In the genomic region with DNA sequence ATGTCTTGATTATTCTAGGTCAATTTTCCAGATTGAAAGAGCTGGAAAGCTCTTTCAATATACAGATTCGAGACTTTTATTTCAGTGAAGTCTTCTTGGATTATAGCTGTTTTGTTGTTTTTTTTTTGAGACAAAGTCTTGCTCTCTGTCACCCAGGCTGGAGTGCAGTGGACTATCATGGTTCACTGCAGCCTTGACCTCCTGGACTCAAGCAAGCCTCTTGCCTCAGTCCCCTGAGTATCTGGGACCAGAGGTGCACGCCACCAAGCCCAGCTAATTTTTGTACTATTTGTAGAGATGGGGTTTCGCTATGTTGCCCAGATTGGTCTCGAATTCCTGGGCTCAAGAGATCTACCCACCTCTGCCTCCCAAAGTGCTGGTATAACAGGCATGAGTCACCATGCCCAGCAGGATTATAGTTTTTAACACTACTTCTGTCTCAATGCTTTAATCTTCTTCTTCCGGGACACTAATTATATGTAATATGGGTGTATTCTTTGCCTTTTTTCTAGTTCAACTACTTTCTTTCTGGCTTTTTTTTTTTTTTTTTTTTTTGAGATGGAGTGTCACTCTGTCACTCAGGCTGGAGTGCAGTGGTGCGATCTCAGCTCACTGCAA, we compare ENCODE assay signal across 22 cellular contexts.
"Had no signal": no experiment of that assay in that cellular context is flagged by ENCODE, and none has a peak within 500 bp of the region (broad histone marks: within the 10 kb centered on the region; RNA-seq: fewer than 3 reads in every experiment).

No MANE protein-coding gene starts in this region.

- H3K4me3 Mint-ChIP-seq: natural killer cell; stimulated activated memory B cell treated with anti-CD40 and anti-IgM and Interleukin-4, amounts not matched to agents 10 μg/mL and 1 μg/mL and 100 μg/mL, for 72 hours; type B pancreatic cell had no signal

- H3K27ac ChIP-seq: dorsolateral prefrontal cortex, esophagus muscularis mucosa, lower lobe of right lung, ovary, psoas muscle, skin epidermis, spleen, testis, tibial artery had no signal

- H3K4me1 ChIP-seq: psoas muscle, testis, tibial artery had no signal

- H3K36me3 Mint-ChIP-seq: natural killer cell had no signal

- H3K9me3 ChIP-seq: esophagus muscularis mucosa, lower lobe of right lung, ovary, psoas muscle, spleen, testis, tibial artery had no signal

- H3K27ac Mint-ChIP-seq: natural killer cell; stimulated activated memory B cell treated with anti-CD40 and anti-IgM and Interleukin-4, amounts not matched to agents 10 μg/mL and 1 μg/mL and 100 μg/mL, for 72 hours; type B pancreatic cell had no signal

- H3K9me3 Mint-ChIP-seq: natural killer cell; stimulated activated memory B cell treated with anti-CD40 and anti-IgM and Interleukin-4, amounts not matched to agents 10 μg/mL and 1 μg/mL and 100 μg/mL, for 72 hours; type B pancreatic cell had no signal

- H3K27me3 ChIP-seq: dorsolateral prefrontal cortex, esophagus muscularis mucosa, ovary, spleen, testis, tibial artery had no signal

- ATAC-seq: left ventricle myocardium superior; lower lobe of right lung; natural killer cell; psoas muscle; right cardiac atrium; stimulated activated memory B cell treated with anti-CD40 and anti-IgM and Interleukin-4, amounts not matched to agents 10 μg/mL and 1 μg/mL and 100 μg/mL, for 72 hours; stimulated activated naive CD8-positive, alpha-beta T cell treated with anti-CD3 and anti-CD28 coated beads, Interleukin-15, Interleukin-2, amounts not matched to agents 100 U/mL and 50 U/mL, for 24 hours had no signal

- H3K36me3 ChIP-seq: ovary had no signal

- H3K27me3 Mint-ChIP-seq: stimulated activated memory B cell treated with anti-CD40 and anti-IgM and Interleukin-4, amounts not matched to agents 10 μg/mL and 1 μg/mL and 100 μg/mL, for 72 hours; type B pancreatic cell had no signal

- DNase-seq: dorsolateral prefrontal cortex; effector CD4-positive, alpha-beta T cell; foreskin melanocyte; hypothalamus; left ventricle myocardium superior; lower lobe of right lung; natural killer cell; occipital lobe; ovary; posterior cingulate gyrus; psoas muscle; right cardiac atrium; spleen; stimulated activated CD4-positive, alpha-beta T cell treated with anti-CD3 and anti-CD28 coated beads, Interleukin-4, amount 100 ng/mL, for 4 hours; stimulated activated naive CD8-positive, alpha-beta T cell treated with anti-CD3 and anti-CD28 coated beads, Interleukin-15, Interleukin-2, amounts not matched to agents 100 U/mL and 50 U/mL, for 24 hours; substantia nigra; testis; tibial artery had no signal

- H3K4me3 ChIP-seq: dorsolateral prefrontal cortex, esophagus muscularis mucosa, lower lobe of right lung, ovary, psoas muscle, skin epidermis, spleen, testis, tibial artery had no signal
